In genomic region chr15:31598620-31599019, GRCh38 we compare ENCODE assay signal across 13 cellular contexts.
DNase-seq lines count a peak whose midpoint lies in the region; ATAC-seq and TF ChIP-seq lines count a peak whose summit lies in the region.
"Had no signal": no experiment of that assay in that cellular context is flagged by ENCODE, and none has a peak within 500 bp of the region (broad histone marks: within the 10 kb centered on the region; RNA-seq: fewer than 3 reads in every experiment).

No MANE protein-coding gene starts in this region.

- no peaks in the 10 kb centered on the region for H3K36me3 Mint-ChIP-seq in type B pancreatic cell

- no peaks in the 10 kb centered on the region for H4K20me1 ChIP-seq in PC-3 (ENCODE audit: low read length)

- DNase-seq in NCI-H82 (lab: John Stamatoyannopoulos, UW) (peak; percentile 36), NCI-H82 treated with DMSO at 0.1 percent for 48 hours (lab: John Stamatoyannopoulos, UW; ENCODE audit: unreplicated experiment) (no peak), PC-3 (peak; percentile 42), type B pancreatic cell (ENCODE audit: extremely low spot score, unreplicated experiment) (no peak), anterior cingulate cortex (lab: John Stamatoyannopoulos, UW) (no peak), HuH-7.5 (ENCODE audit: low spot score) (no peak)
- no peak for DNase-seq in stimulated activated CD4-positive, alpha-beta T cell treated with anti-CD3 and anti-CD28 coated beads, Interleukin-4, amount 100 ng/mL, for 4 hours
- DNase-seq: activated CD8-positive, alpha-beta memory T cell treated with anti-CD3 and anti-CD28 coated beads, Interleukin-2, amount 50 U/mL, for 48 hours; dermis blood vessel endothelial cell; NCI-H446; tibial artery had no signal

- peak overlapping the region; percentile 50 for H3K4me3 Mint-ChIP-seq in type B pancreatic cell

- H3K27ac ChIP-seq in PC-3 (ENCODE audit: low read length): no peak overlapping the region
- no peak overlapping the region for H3K27ac ChIP-seq in iPS-18a (ENCODE audit: low read length)
- H3K27ac ChIP-seq: tibial artery had no signal

- no peak overlapping the region for H3K27ac Mint-ChIP-seq in type B pancreatic cell

- peaks cover 11% of the 10 kb centered on the region for H3K9me3 Mint-ChIP-seq in type B pancreatic cell

- intact Hi-C loops in PC-3 (cut with micrococcal nuclease): no loop called here

- no peak overlapping the region for H2AFZ ChIP-seq in PC-3 (ENCODE audit: low read length)

- peaks cover 4% of the 10 kb centered on the region for H3K27me3 Mint-ChIP-seq in type B pancreatic cell

- H3K4me2 ChIP-seq in PC-3 (ENCODE audit: low read length): no peak overlapping the region

- BruUV-seq in PC-3 (replicated peaks; lab: Mats Ljungman, UMichigan): no TSS peak

- no peak for ATAC-seq in PC-3

- H3K36me3 ChIP-seq in PC-3 (ENCODE audit: low read depth, low read length) (no peaks in the 10 kb centered on the region), iPS-18a (ENCODE audit: control insufficient read depth, low read depth, low read length) (no peaks in the 10 kb centered on the region)
- H3K36me3 ChIP-seq: tibial artery had no signal

- no peaks in the 10 kb centered on the region for H3K9me2 ChIP-seq in PC-3 (replicated peaks; ENCODE audit: low read length)

- H3K9me3 ChIP-seq in PC-3 (ENCODE audit: low read length) (no peaks in the 10 kb centered on the region), iPS-18a (ENCODE audit: control insufficient read depth, low read depth, low read length) (no peaks in the 10 kb centered on the region)
- H3K9me3 ChIP-seq: Caco-2 had no signal

- H3K4me1 Mint-ChIP-seq in type B pancreatic cell (ENCODE audit: unreplicated experiment): peaks cover 17% of the 10 kb centered on the region

- no peaks in the 10 kb centered on the region for H3K79me2 ChIP-seq in PC-3 (ENCODE audit: low read length)

- H3K4me1 ChIP-seq in PC-3 (ENCODE audit: insufficient read depth, low read length) (no peaks in the 10 kb centered on the region), iPS-18a (ENCODE audit: control insufficient read depth, low read depth, low read length) (peaks cover 7% of the 10 kb centered on the region)
- H3K4me1 ChIP-seq: Caco-2, tibial artery had no signal

- TF ChIP-seq CTCF in PC-3 (conservative IDR thresholded peaks at IDR 0.05; ENCODE audit: low read depth, low read length) (no peak), type B pancreatic cell (conservative IDR thresholded peaks at IDR 0.05) (no peak)

- H3K9ac ChIP-seq in PC-3 (ENCODE audit: low read length): no peak overlapping the region
- H3K9ac ChIP-seq in iPS-18a (ENCODE audit: low read length): no peak overlapping the region

- POLR2A ChIA-PET in PC-3 (lab: Charles Lee; ENCODE audit: unreplicated experiment): no interaction called here

- H3F3A ChIP-seq in PC-3 (ENCODE audit: low read length, unreplicated experiment): no peaks in the 10 kb centered on the region

- H3K4me3 ChIP-seq in PC-3 (ENCODE audit: low read length): no peak overlapping the region
- H3K4me3 ChIP-seq in iPS-18a (ENCODE audit: low read length): peak overlapping the region; percentile 17
- H3K4me3 ChIP-seq: tibial artery had no signal

- CTCF ChIA-PET in PC-3 (lab: Charles Lee): no interaction called here

- H3K27me3 ChIP-seq in PC-3 (ENCODE audit: low read length) (no peaks in the 10 kb centered on the region), iPS-18a (ENCODE audit: control insufficient read depth, insufficient read depth, low read length) (no peaks in the 10 kb centered on the region)
- H3K27me3 ChIP-seq: tibial artery had no signal

Comparison
In these comparisons a context has a peak if more than half of its experiments do, and no peak if none do; other contexts are left out.
1. DNase-seq: peak in NCI-H82 (single experiment) and PC-3 (single experiment); none in NCI-H82 treated with DMSO at 0.1 percent for 48 hours (single experiment), type B pancreatic cell (single experiment), anterior cingulate cortex (0 of 58), HuH-7.5 (single experiment) and stimulated activated CD4-positive, alpha-beta T cell treated with anti-CD3 and anti-CD28 coated beads, Interleukin-4, amount 100 ng/mL, for 4 hours (0 of 2).